Comparison of ENCODE assay signal across 2 cellular contexts in the genomic region with DNA sequence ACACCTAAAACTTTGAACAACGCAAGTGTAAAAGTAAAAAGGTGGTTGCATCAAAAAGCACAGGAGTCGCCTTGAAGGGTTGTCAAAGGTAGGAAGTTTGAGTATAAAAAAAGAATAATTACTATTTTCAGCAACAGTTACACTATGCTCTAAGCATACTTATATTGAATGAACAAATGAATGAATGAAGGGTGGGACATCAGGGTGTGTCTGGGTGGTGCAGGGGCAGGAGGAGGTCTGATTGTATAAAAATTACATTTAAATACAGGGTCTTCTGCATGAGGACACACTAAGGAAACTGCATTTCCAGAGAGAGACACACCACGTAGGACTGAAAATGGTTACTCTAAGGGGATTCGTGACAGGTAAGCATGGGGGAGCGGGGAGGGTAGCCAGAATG.
TF ChIP-seq lines count a peak whose summit lies in the region.

Gene ARGFX (plus strand): TSS at position 301 of the 400 bp plus-strand sequence. CDS start 2,765 bp downstream, outside the sequence.

TF ChIP-seq in HCT116, 20 proteins besides CTCF, POLR2A, EP300 and RAD21:
- no peak for TF ChIP-seq EZH2 (IDR thresholded peaks at IDR 0.05)
- TF ChIP-seq ELF1 (IDR thresholded peaks at IDR 0.05; ENCODE audit: borderline replicate concordance, low read depth): no peak
TF ChIP-seq in HCT116: peak in this region for 0.

TF ChIP-seq in H1, 55 proteins besides CTCF, POLR2A, EP300 and RAD21:
- TF ChIP-seq GTF2F1 (IDR thresholded peaks at IDR 0.05; ENCODE audit: borderline replicate concordance, low read depth, low read length) (no peak), BCL11A (IDR thresholded peaks at IDR 0.05; ENCODE audit: low read depth in 2 of 2, low read length in 2 of 2) (no peak), SP1 (IDR thresholded peaks at IDR 0.05; ENCODE audit: low read depth, low read length) (no peak), NANOG (IDR thresholded peaks at IDR 0.05; ENCODE audit: insufficient read depth, low read depth, low read length, poor library complexity, severe bottlenecking) (no peak), SRF (IDR thresholded peaks at IDR 0.05; ENCODE audit: low read depth, low read length) (no peak), EZH2 (IDR thresholded peaks at IDR 0.05; ENCODE audit: low read depth, low read length, severe bottlenecking) (no peak), RFX5 (IDR thresholded peaks at IDR 0.05; ENCODE audit: borderline replicate concordance, low read depth, low read length) (no peak), SP4 (IDR thresholded peaks at IDR 0.05; ENCODE audit: low read length) (no peak), MAFK (IDR thresholded peaks at IDR 0.05; ENCODE audit: low read depth, low read length) (no peak)
